11 cellular contexts compared by ENCODE assay signal in the genomic region with DNA sequence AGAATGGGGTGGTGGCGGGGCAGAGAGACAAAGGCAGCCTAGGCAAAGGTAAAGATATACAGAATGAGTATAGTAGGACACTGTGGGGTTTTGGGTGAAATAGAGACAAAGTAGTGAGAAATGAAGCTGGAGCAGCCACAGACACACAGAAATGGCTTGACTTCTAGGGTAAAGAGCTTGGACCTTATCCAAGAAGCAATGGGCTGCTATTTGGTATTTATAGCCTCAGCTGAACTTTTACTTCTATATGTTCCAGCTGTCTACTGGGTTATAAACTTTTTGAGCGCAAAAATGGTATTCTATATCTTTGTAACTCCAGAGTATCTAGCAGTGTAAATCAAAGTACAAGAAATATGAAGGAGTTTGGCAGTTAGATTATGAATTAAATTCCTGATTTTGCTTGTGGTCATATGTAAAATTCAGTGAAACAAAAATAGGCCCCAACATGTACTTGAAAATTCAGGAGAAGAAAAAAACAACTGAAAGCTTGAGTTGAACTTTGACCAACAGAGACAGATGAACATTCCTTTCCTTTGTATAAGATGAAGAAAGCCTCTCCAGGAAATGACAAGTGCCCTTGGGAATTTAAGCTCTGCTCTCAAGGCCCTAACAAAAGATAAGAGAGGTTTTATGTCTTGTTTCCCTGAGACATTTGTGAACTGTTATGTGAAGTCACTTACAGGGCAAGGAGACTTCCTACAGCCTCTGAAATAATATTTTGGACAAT.
DNase-seq lines count a peak whose midpoint lies in the region; ATAC-seq, FAIRE-seq and TF ChIP-seq lines count a peak whose summit lies in the region.
"Had no signal": no experiment of that assay in that cellular context is flagged by ENCODE, and none has a peak within 500 bp of the region (broad histone marks: within the 10 kb centered on the region; RNA-seq: fewer than 3 reads in every experiment).

No MANE protein-coding gene starts in this region.

- H3K27ac ChIP-seq in RWPE2 (ENCODE audit: poor library complexity, severe bottlenecking), result peak overlapping the region; percentile 96

- H3K4me3 Mint-ChIP-seq in stimulated activated naive B cell treated with anti-CD40 and anti-IgM and Interleukin-4, amounts not matched to agents 10 μg/mL and 1 μg/mL and 100 μg/mL, for 72 hours, result no peak overlapping the region

- no peak for DNase-seq in GM18507 (ENCODE audit: extremely low spot score, insufficient read length, low read depth)
- no peak for DNase-seq in RWPE2 (ENCODE audit: low spot score)
- DNase-seq in fibroblast of the conjunctiva (ENCODE audit: low read depth), result peak; percentile 68
- DNase-seq in renal cortical epithelial cell (ENCODE audit: low read depth), result peak; percentile 77
- DNase-seq in NCI-H526 (lab: John Stamatoyannopoulos, UW), result no peak
- DNase-seq in cerebellar nuclear complex (lab: John Stamatoyannopoulos, UW), result no peak
- DNase-seq in stimulated activated naive B cell treated with anti-CD40 and anti-IgM and Interleukin-4, amounts not matched to agents 10 μg/mL and 1 μg/mL and 100 μg/mL, for 72 hours, result no peak
- DNase-seq: aorta, midbrain had no signal

- peak; percentile 97 for ATAC-seq in RWPE2 (ENCODE audit: low read depth)
- no peak for ATAC-seq in GM18868 (IDR thresholded peaks at IDR 0.05; ENCODE audit: unreplicated experiment)
- ATAC-seq in stimulated activated naive B cell treated with anti-CD40 and anti-IgM and Interleukin-4, amounts not matched to agents 10 μg/mL and 1 μg/mL and 100 μg/mL, for 72 hours (replicated peaks), result no peak
- ATAC-seq: activated CD4-positive, CD25-positive, alpha-beta regulatory T cell treated with anti-CD3 and anti-CD28 coated beads, Interleukin-2, amount 50 U/mL, for 24 hours had no signal

- no peaks in the 10 kb centered on the region for H3K27me3 ChIP-seq in RWPE2 (ENCODE audit: insufficient read depth, poor library complexity, severe bottlenecking)

- peaks cover 0 to 6% of the 10 kb centered on the region in 2 donors for H3K27me3 Mint-ChIP-seq in stimulated activated naive B cell treated with anti-CD40 and anti-IgM and Interleukin-4, amounts not matched to agents 10 μg/mL and 1 μg/mL and 100 μg/mL, for 72 hours

- no peak for TF ChIP-seq CTCF in RWPE2 (IDR thresholded peaks at IDR 0.05; ENCODE audit: poor library complexity, severe bottlenecking)

- H3K4me3 ChIP-seq in RWPE2 (ENCODE audit: severe bottlenecking), result no peak overlapping the region

- H3K4me1 ChIP-seq in RWPE2 (ENCODE audit: insufficient read depth, poor library complexity, severe bottlenecking), result peaks cover 22% of the 10 kb centered on the region

- no peak overlapping the region for H3K27ac Mint-ChIP-seq in stimulated activated naive B cell treated with anti-CD40 and anti-IgM and Interleukin-4, amounts not matched to agents 10 μg/mL and 1 μg/mL and 100 μg/mL, for 72 hours

- no peaks in the 10 kb centered on the region for H3K36me3 ChIP-seq in RWPE2 (ENCODE audit: low read depth)

- H3K36me3 Mint-ChIP-seq in stimulated activated naive B cell treated with anti-CD40 and anti-IgM and Interleukin-4, amounts not matched to agents 10 μg/mL and 1 μg/mL and 100 μg/mL, for 72 hours, result no peaks in the 10 kb centered on the region

- H3K4me1 Mint-ChIP-seq in stimulated activated naive B cell treated with anti-CD40 and anti-IgM and Interleukin-4, amounts not matched to agents 10 μg/mL and 1 μg/mL and 100 μg/mL, for 72 hours, result no peaks in the 10 kb centered on the region

- no peaks in the 10 kb centered on the region for H3K9me3 ChIP-seq in RWPE2 (ENCODE audit: severe bottlenecking)

- FAIRE-seq in GM18507 (lab: Jason Lieb, UNC), result peak; percentile 53

- H3K9me3 Mint-ChIP-seq in stimulated activated naive B cell treated with anti-CD40 and anti-IgM and Interleukin-4, amounts not matched to agents 10 μg/mL and 1 μg/mL and 100 μg/mL, for 72 hours, result no peaks in the 10 kb centered on the region

Comparison
In these comparisons a context has a peak if more than half of its experiments do, and no peak if none do; other contexts are left out.
1. DNase-seq: peak in fibroblast of the conjunctiva (single experiment) and renal cortical epithelial cell (single experiment); none in GM18507 (single experiment), RWPE2 (single experiment), NCI-H526 (0 of 2), cerebellar nuclear complex (0 of 2) and stimulated activated naive B cell treated with anti-CD40 and anti-IgM and Interleukin-4, amounts not matched to agents 10 μg/mL and 1 μg/mL and 100 μg/mL, for 72 hours (single experiment).